ENCODE assay signal across 16 cellular contexts in genomic region chr9:82148849-82149544, GRCh38.
DNase-seq lines count a peak whose midpoint lies in the region; ATAC-seq and TF ChIP-seq lines count a peak whose summit lies in the region.
"Had no signal": no experiment of that assay in that cellular context is flagged by ENCODE, and none has a peak within 500 bp of the region (broad histone marks: within the 10 kb centered on the region; RNA-seq: fewer than 3 reads in every experiment).

No MANE protein-coding gene starts in this region.

- no peak for ATAC-seq in upper lobe of right lung

- H3K9ac ChIP-seq in endodermal cell (ENCODE audit: extremely low read depth, low read length, poor library complexity, severe bottlenecking): no peak overlapping the region

- H3K27me3 Mint-ChIP-seq in endodermal cell (ENCODE audit: insufficient read depth): no peaks in the 10 kb centered on the region

- no peaks in the 10 kb centered on the region for H3K9me3 Mint-ChIP-seq in endodermal cell

- H3K36me3 ChIP-seq in endodermal cell (ENCODE audit: control insufficient read depth, insufficient read depth, low read length) (no peaks in the 10 kb centered on the region), upper lobe of right lung (no peaks in the 10 kb centered on the region)
- H3K36me3 ChIP-seq: SJSA1 had no signal

- no peak overlapping the region for H3K4me3 Mint-ChIP-seq in endodermal cell

- intact Hi-C loops in upper lobe of right lung (cut with DNase I): no loop called here

- no peak overlapping the region for H3K27ac Mint-ChIP-seq in endodermal cell

- peaks cover 11% of the 10 kb centered on the region for H3K4me1 Mint-ChIP-seq in endodermal cell

- DNase-seq in NCI-H1436 treated with DMSO at 0.1 percent for 48 hours (lab: John Stamatoyannopoulos, UW) (peak; percentile 68), NCI-H1436 (lab: John Stamatoyannopoulos, UW) (no peak), NCI-H2227 treated with DMSO at 0.1 percent for 48 hours (lab: John Stamatoyannopoulos, UW) (peak; percentile 76), endodermal cell (no peak), skeletal muscle cell (ENCODE audit: low read depth) (peak; percentile 56), upper lobe of right lung (no peak)
- no peak for DNase-seq in activated naive CD4-positive, alpha-beta T cell treated with anti-CD3 and anti-CD28 coated beads, Interleukin-2, amount 50 U/mL, for 16 hours
- DNase-seq in activated naive CD4-positive, alpha-beta T cell treated with Interleukin-2 at 50 U/mL for 16 hours: no peak
- DNase-seq: activated CD4-positive, alpha-beta T cell treated with anti-CD3 and anti-CD28 coated beads for 4 hours; activated gamma-delta T cell treated with Interleukin-2 at 50 U/mL for 16 hours; islet precursor cell; NCI-H2029 treated with DMSO at 0.1 percent for 48 hours; nucleus accumbens; stimulated activated CD4-positive, alpha-beta T cell treated with anti-CD3 and anti-CD28 coated beads, Interleukin-4, amount 100 ng/mL, for 1 hour had no signal

- WGBS in endodermal cell (ENCODE audit: insufficient coverage in 1 of 2, insufficient read length in 1 of 2), 2 experiments: 89 to 91% methylated on average over 8 of the region's 8 CpGs

- no peaks in the 10 kb centered on the region for H3K27me3 ChIP-seq in endodermal cell (ENCODE audit: control insufficient read depth, insufficient read depth, low read length, poor library complexity, severe bottlenecking)
- H3K27me3 ChIP-seq in upper lobe of right lung: no peaks in the 10 kb centered on the region
- H3K27me3 ChIP-seq: SJSA1 had no signal

- no peaks in the 10 kb centered on the region for H3K4me1 ChIP-seq in endodermal cell (ENCODE audit: control insufficient read depth, insufficient read depth, low read length)
- no peaks in the 10 kb centered on the region for H3K4me1 ChIP-seq in upper lobe of right lung

- H3K27ac ChIP-seq in endodermal cell (ENCODE audit: low read depth, low read length) (peak overlapping the region; percentile 3), upper lobe of right lung (no peak overlapping the region)
- H3K27ac ChIP-seq: HL-60, SJSA1 had no signal

- H3K36me3 Mint-ChIP-seq in endodermal cell (ENCODE audit: low read depth): no peaks in the 10 kb centered on the region

- H3K4me3 ChIP-seq in endodermal cell (ENCODE audit: low read length) (no peak overlapping the region), skeletal muscle cell (ENCODE audit: low read depth, low read length) (no peak overlapping the region), upper lobe of right lung (no peak overlapping the region)
- H3K4me3 ChIP-seq: SJSA1 had no signal

- no peaks in the 10 kb centered on the region for H3K9me3 ChIP-seq in endodermal cell (ENCODE audit: control insufficient read depth, low read length)
- H3K9me3 ChIP-seq in upper lobe of right lung: no peaks in the 10 kb centered on the region
- H3K9me3 ChIP-seq: SJSA1 had no signal

- TF ChIP-seq CTCF in endodermal cell (conservative IDR thresholded peaks at IDR 0.05) (no peak), upper lobe of right lung (IDR thresholded peaks at IDR 0.05) (no peak)

Comparison
In these comparisons a context has a peak if more than half of its experiments do, and no peak if none do; other contexts are left out.
1. DNase-seq: peak in NCI-H1436 treated with DMSO at 0.1 percent for 48 hours (single experiment), NCI-H2227 treated with DMSO at 0.1 percent for 48 hours (single experiment) and skeletal muscle cell (single experiment); none in NCI-H1436 (single experiment), endodermal cell (single experiment), activated naive CD4-positive, alpha-beta T cell treated with anti-CD3 and anti-CD28 coated beads, Interleukin-2, amount 50 U/mL, for 16 hours (single experiment), activated naive CD4-positive, alpha-beta T cell treated with Interleukin-2 at 50 U/mL for 16 hours (single experiment) and upper lobe of right lung (single experiment).